In the genomic region with DNA sequence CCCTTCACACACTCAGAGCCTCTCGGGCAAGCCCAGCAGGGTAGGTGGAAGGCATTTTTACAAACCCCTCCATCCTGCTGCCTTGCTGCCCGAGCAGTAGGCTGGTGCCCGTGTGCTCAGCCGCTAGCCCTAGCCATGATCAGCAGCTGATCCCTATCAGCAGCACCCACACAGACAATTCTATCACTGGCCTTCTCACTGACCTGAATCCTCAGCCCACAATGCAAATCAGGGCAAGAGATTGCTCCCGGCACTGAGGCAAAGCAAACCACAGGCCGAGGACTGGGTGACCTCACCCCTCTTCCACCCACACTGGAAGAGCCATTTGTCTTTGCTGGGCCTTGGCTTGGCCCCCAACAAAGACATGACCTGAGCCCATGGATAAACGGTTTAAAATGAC, we compare ENCODE assay signal across 16 cellular contexts. TPM values are rescaled to one million over a fixed set of nuclear protein-coding genes. Genes with fewer than 3 reads are reported as not detected.
DNase-seq lines count a peak whose midpoint lies in the region; ATAC-seq and TF ChIP-seq lines count a peak whose summit lies in the region.
"Had no signal": no experiment of that assay in that cellular context is flagged by ENCODE, and none has a peak within 500 bp of the region (broad histone marks: within the 10 kb centered on the region; RNA-seq: fewer than 3 reads in every experiment).

No MANE protein-coding gene starts in this region.

- H3K9me3 Mint-ChIP-seq in Caco-2 (ENCODE audit: unreplicated experiment) = no peaks in the 10 kb centered on the region
- H3K9me3 Mint-ChIP-seq in activated T-cell treated with anti-CD3 and anti-CD28 coated beads, Interleukin-2, amount 50 U/mL, for 72 hours = no peaks in the 10 kb centered on the region

- H3K27me3 ChIP-seq in Caco-2 (replicated peaks; ENCODE audit: control insufficient read depth, insufficient read depth, low read length) = no peaks in the 10 kb centered on the region
- no peaks in the 10 kb centered on the region; the same call in 1 of the 2 replicates for H3K27me3 ChIP-seq in GM23248 (replicated peaks; ENCODE audit: insufficient read depth)
- no peaks in the 10 kb centered on the region for H3K27me3 ChIP-seq in WERI-Rb-1 (ENCODE audit: insufficient read depth, low read depth, severe bottlenecking)
- H3K27me3 ChIP-seq in liver (ENCODE audit: control insufficient read depth in 4 of 4, insufficient read depth in 4 of 4, low read length in 3 of 4) = no peaks in the 10 kb centered on the region
- no peaks in the 10 kb centered on the region for H3K27me3 ChIP-seq in testis
- H3K27me3 ChIP-seq: BE2C, heart left ventricle, ovary had no signal

- peaks cover 20% of the 10 kb centered on the region for H3F3A ChIP-seq in GM23248 (ENCODE audit: insufficient read depth)

- in situ Hi-C loops in GM23248 (cut with MboI) = no loop called here

- no TSS peak for BruUV-seq in Caco-2 (replicated peaks; lab: Mats Ljungman, UMichigan)

- H3K4me3 Mint-ChIP-seq in Caco-2 (ENCODE audit: unreplicated experiment) = peak overlapping the region; percentile 60
- H3K4me3 Mint-ChIP-seq in activated T-cell treated with anti-CD3 and anti-CD28 coated beads, Interleukin-2, amount 50 U/mL, for 72 hours = no peak overlapping the region
- H3K4me3 Mint-ChIP-seq: activated CD4-positive, alpha-beta T cell treated with anti-CD3 and anti-CD28 coated beads for 36 hours had no signal

- H3K4me2 ChIP-seq in GM23248 (ENCODE audit: unreplicated experiment) = no peak overlapping the region

- H3K4me1 ChIP-seq in Caco-2 (peaks cover 71% of the 10 kb centered on the region), GM23248 (ENCODE audit: insufficient read depth) (peaks cover 29% of the 10 kb centered on the region), liver (ENCODE audit: control insufficient read depth in 4 of 4, insufficient read depth in 4 of 4, low read length in 3 of 4) (peaks cover 10 to 82% (median 58%) of the 10 kb centered on the region in 4 donors), testis (no peaks in the 10 kb centered on the region)
- H3K4me1 ChIP-seq: BE2C had no signal

- DNase-seq in Caco-2 (peak; percentile 31 to 71), GM23248 (peak; percentile 53), WERI-Rb-1 (peak; percentile 96), testis (no peak)
- no peak for DNase-seq in activated T-cell treated with anti-CD3 and anti-CD28 coated beads, Interleukin-2, amount 50 U/mL, for 72 hours
- DNase-seq: activated CD4-positive, alpha-beta T cell treated with anti-CD3 and anti-CD28 coated beads for 36 hours; BE2C; heart left ventricle; left ventricle myocardium superior; NCI-H1417 treated with DMSO at 0.1 percent for 48 hours; ovary; stimulated activated CD8-positive, alpha-beta memory T cell treated with anti-CD3 and anti-CD28 coated beads, Interleukin-4, amount 100 ng/mL, for 48 hours had no signal

- H3K9ac ChIP-seq in GM23248 (no peak overlapping the region), liver (ENCODE audit: low read depth in 1 of 2, low read length in 2 of 2) (peak overlapping the region; percentile 13 to 57)

- CTCF ChIA-PET in Caco-2 (lab: Charles Lee) = interaction anchor here (1.4 kb wide), 1 partner anchor 8 kb away, joined by 5 read pairs; no protein-coding TSS in a partner anchor

- H3K9me3 ChIP-seq in Caco-2 = no peaks in the 10 kb centered on the region
- no peaks in the 10 kb centered on the region for H3K9me3 ChIP-seq in GM23248 (ENCODE audit: low read depth)
- no peaks in the 10 kb centered on the region for H3K9me3 ChIP-seq in WERI-Rb-1 (ENCODE audit: severe bottlenecking)
- no peaks in the 10 kb centered on the region for H3K9me3 ChIP-seq in liver (ENCODE audit: control insufficient read depth in 4 of 4, low read length in 3 of 4)
- H3K9me3 ChIP-seq in testis = no peaks in the 10 kb centered on the region
- H3K9me3 ChIP-seq: BE2C, heart left ventricle, ovary had no signal

- no peak for TF ChIP-seq RAD21 in liver (IDR thresholded peaks at IDR 0.05)

- POLR2A ChIA-PET in Caco-2 (lab: Charles Lee) = no interaction called here

- H3K4me1 Mint-ChIP-seq in Caco-2 (ENCODE audit: low read depth, unreplicated experiment) = peaks cover 33% of the 10 kb centered on the region
- H3K4me1 Mint-ChIP-seq in activated T-cell treated with anti-CD3 and anti-CD28 coated beads, Interleukin-2, amount 50 U/mL, for 72 hours (ENCODE audit: low read depth) = no peaks in the 10 kb centered on the region
- H3K4me1 Mint-ChIP-seq: activated CD4-positive, alpha-beta T cell treated with anti-CD3 and anti-CD28 coated beads for 36 hours had no signal

- ATAC-seq in activated T-cell treated with anti-CD3 and anti-CD28 coated beads, Interleukin-2, amount 50 U/mL, for 72 hours (replicated peaks in 1 of 2) = no peak
- ATAC-seq in GM18861 (IDR thresholded peaks at IDR 0.05; ENCODE audit: unreplicated experiment) (no peak), GM21390 (IDR thresholded peaks at IDR 0.05; ENCODE audit: unreplicated experiment) (no peak)
- ATAC-seq: activated CD4-positive, alpha-beta T cell treated with anti-CD3 and anti-CD28 coated beads for 36 hours; heart left ventricle; left ventricle myocardium superior had no signal

- no peaks in the 10 kb centered on the region for H3K79me2 ChIP-seq in GM23248 (ENCODE audit: insufficient read depth)

- H3K9me2 ChIP-seq in GM23248 (ENCODE audit: insufficient read depth) = no peaks in the 10 kb centered on the region

- H3K27me3 Mint-ChIP-seq in Caco-2 (ENCODE audit: insufficient read depth, unreplicated experiment) = no peaks in the 10 kb centered on the region
- no peaks in the 10 kb centered on the region for H3K27me3 Mint-ChIP-seq in activated T-cell treated with anti-CD3 and anti-CD28 coated beads, Interleukin-2, amount 50 U/mL, for 72 hours (ENCODE audit: low read depth)

- H2AFZ ChIP-seq in GM23248 = peak overlapping the region; percentile 36; the same call in 1 of the 2 replicates

- no peaks in the 10 kb centered on the region for H4K20me1 ChIP-seq in GM23248 (ENCODE audit: insufficient read depth)

- 43 to 52% methylated on average over 7 of the region's 7 CpGs for WGBS in GM23248 (ENCODE audit: low coverage in 1 of 2, low lambda C conversion rate in 2 of 2, missing lambda C conversion rate in 2 of 2), 2 experiments
- WGBS in liver = 45% methylated on average over 7 of the region's 7 CpGs
- WGBS in testis, 2 donors = 30 to 59% methylated on average over 2 to 7 of the region's 7 CpGs

- no peak for TF ChIP-seq POLR2A in testis (IDR thresholded peaks at IDR 0.05)

- peak overlapping the region; percentile 3; the same call in 1 of the 2 replicates for H3K4me3 ChIP-seq in Caco-2 (ENCODE audit: low read depth, low read length)
- no peak overlapping the region for H3K4me3 ChIP-seq in GM23248
- H3K4me3 ChIP-seq in WERI-Rb-1 (ENCODE audit: low read depth, low read length) = no peak overlapping the region
- H3K4me3 ChIP-seq in liver (ENCODE audit: low read depth in 1 of 3, low read length in 3 of 3) = no peak overlapping the region
- no peak overlapping the region for H3K4me3 ChIP-seq in testis
- H3K4me3 ChIP-seq: heart left ventricle, ovary had no signal

- TF ChIP-seq CTCF in Caco-2 (IDR thresholded peaks at IDR 0.05; ENCODE audit: insufficient read depth in 1 of 2, low read depth in 1 of 2, low read length in 1 of 2, severe bottlenecking in 1 of 2, unreplicated experiment in 1 of 2) (no peak), WERI-Rb-1 (IDR thresholded peaks at IDR 0.05; ENCODE audit: low read depth, low read length) (no peak), liver (IDR thresholded peaks at IDR 0.05; ENCODE audit: low read depth, low read length, missing input control) (no peak), testis (IDR thresholded peaks at IDR 0.05) (no peak)

- intact Hi-C loops in Caco-2 (cut with micrococcal nuclease; ENCODE audit: unreplicated experiment) = no loop called here
- intact Hi-C loops in testis (cut with DNase I; ENCODE audit: low total_unique reads) = no loop called here

- H3K27ac Mint-ChIP-seq in Caco-2 (ENCODE audit: unreplicated experiment) = peak overlapping the region; percentile 83
- H3K27ac Mint-ChIP-seq in activated T-cell treated with anti-CD3 and anti-CD28 coated beads, Interleukin-2, amount 50 U/mL, for 72 hours = no peak overlapping the region
- H3K27ac Mint-ChIP-seq: activated CD4-positive, alpha-beta T cell treated with anti-CD3 and anti-CD28 coated beads for 36 hours had no signal

- H3K36me3 ChIP-seq in Caco-2 (ENCODE audit: control insufficient read depth, insufficient read depth, low read length) (no peaks in the 10 kb centered on the region; the same call in none of the 2 replicates), GM23248 (ENCODE audit: low read depth) (no peaks in the 10 kb centered on the region), WERI-Rb-1 (no peaks in the 10 kb centered on the region), liver (ENCODE audit: control insufficient read depth in 4 of 4, insufficient read depth in 3 of 4, low read depth in 1 of 4, low read length in 3 of 4) (no peaks in the 10 kb centered on the region), testis (ENCODE audit: low read depth, missing control alignments) (no peaks in the 10 kb centered on the region)
- H3K36me3 ChIP-seq: BE2C, heart left ventricle, ovary had no signal

- peaks cover 22% of the 10 kb centered on the region for H3K36me3 Mint-ChIP-seq in Caco-2 (ENCODE audit: insufficient read depth, unreplicated experiment)
- no peaks in the 10 kb centered on the region for H3K36me3 Mint-ChIP-seq in activated T-cell treated with anti-CD3 and anti-CD28 coated beads, Interleukin-2, amount 50 U/mL, for 72 hours (ENCODE audit: insufficient read depth in 2 of 2)

- no peak overlapping the region for H3K27ac ChIP-seq in GM23248
- H3K27ac ChIP-seq in WERI-Rb-1 = peak overlapping the region; percentile 0; the same call in 1 of the 2 replicates
- peak overlapping the region; percentile 93 to 96 for H3K27ac ChIP-seq in liver (ENCODE audit: low read depth in 1 of 2, low read length in 2 of 2)
- H3K27ac ChIP-seq in testis = no peak overlapping the region
- H3K27ac ChIP-seq: heart left ventricle, ovary had no signal

TF ChIP-seq in liver, 16 proteins besides CTCF, POLR2A, EP300 and RAD21 (continues in another document):
- peak in 1 of 2 donors; percentile 11 for TF ChIP-seq RXRA (IDR thresholded peaks at IDR 0.05)

RNA-seq across cellular contexts. Expression of a gene that starts 0.9 kb away (rescaled TPM):
- total RNA-seq in Caco-2 (2022) (90.2 and 98.9 TPM in 2 replicates), liver (10 to 100 TPM; 40.5 to 85.4 TPM), testis (1 to 10 TPM in 1 of 2 donors, under 1 TPM in 1; 0.94 to 1.5 TPM)
- total RNA-seq in GM23248 (2014; rRNA removed; shearing (Covaris generic)) = 0.63 and 0.97 TPM in 2 replicates
- polyA plus RNA-seq in GM23248 (2016; fragmentation: Nextera tagmentation; extraction: Ambion mirVana) (0.91 and 1.7 TPM in 2 replicates), liver (10 to 100 TPM; 42.0 to 79.2 TPM), testis (ENCODE audit: insufficient read depth, low read depth, low replicate concordance) (3.5 TPM)
- under 1 TPM; 0.39 to 0.41 TPM for total RNA-seq in activated T-cell treated with anti-CD3 and anti-CD28 coated beads, Interleukin-2, amount 50 U/mL, for 72 hours
- total RNA-seq: activated CD4-positive, alpha-beta T cell treated with anti-CD3 and anti-CD28 coated beads for 36 hours; HT1080; left ventricle myocardium superior had no signal

RNA-seq across cellular contexts. Expression of a gene that starts 11.2 kb away (rescaled TPM):
- total RNA-seq in Caco-2 (2022) (0.16 and 0.20 TPM in 2 replicates), liver (1 to 10 TPM; 1.0 to 1.1 TPM), testis (under 1 TPM in 1 of 2 donors, not detected in 1; 0.31 TPM)
- not detected in 2 replicates for total RNA-seq in GM23248 (2014; rRNA removed; shearing (Covaris generic))
- polyA plus RNA-seq in GM23248 (2016; fragmentation: Nextera tagmentation; extraction: Ambion mirVana) (0.25 and 0.33 TPM in 2 replicates), liver (1 to 10 TPM in 1 of 2 donors, under 1 TPM in 1; 0.54 to 1.4 TPM), testis (ENCODE audit: insufficient read depth, low read depth, low replicate concordance) (0.45 TPM)
- total RNA-seq in activated T-cell treated with anti-CD3 and anti-CD28 coated beads, Interleukin-2, amount 50 U/mL, for 72 hours = under 1 TPM in 1 of 2 donors, not detected in 1; 0.29 TPM
- total RNA-seq: HT1080 had no signal
- polyA plus RNA-seq: heart left ventricle had no signal

Comparison
In these comparisons a context has a peak if more than half of its experiments do, and no peak if none do; other contexts are left out.
1. DNase-seq: peak in Caco-2 (2 of 2), GM23248 (single experiment) and WERI-Rb-1 (single experiment); none in testis (single experiment) and activated T-cell treated with anti-CD3 and anti-CD28 coated beads, Interleukin-2, amount 50 U/mL, for 72 hours (0 of 2).
2. H3K27ac ChIP-seq: peak in WERI-Rb-1 (single experiment) and liver (2 of 2); none in GM23248 (single experiment) and testis (0 of 2).
3. RNA of a gene that starts 0.9 kb away (total RNA-seq): 90.2 to 98.9 TPM in Caco-2 and 40.5 to 85.4 TPM in liver; 0.94 to 1.5 TPM in testis, 0.63 to 0.97 TPM in GM23248 and 0.39 to 0.41 TPM in activated T-cell treated with anti-CD3 and anti-CD28 coated beads, Interleukin-2, amount 50 U/mL, for 72 hours; every median in the first group is over 10 times any median in the second.